8 cellular contexts compared by ENCODE assay signal in genomic region chr9:69412741-69413150, GRCh38.
DNase-seq lines count a peak whose midpoint lies in the region; ATAC-seq and TF ChIP-seq lines count a peak whose summit lies in the region.

No MANE protein-coding gene starts in this region.

- H3K27ac ChIP-seq in caudate nucleus (ENCODE audit: low read depth, low read length) (no peak overlapping the region), thoracic aorta (no peak overlapping the region)

- H3K27me3 ChIP-seq in Caco-2 (replicated peaks; ENCODE audit: control insufficient read depth, insufficient read depth, low read length) (no peaks in the 10 kb centered on the region), thoracic aorta (replicated peaks; ENCODE audit: insufficient read depth) (no peaks in the 10 kb centered on the region)

- H3K27me3 Mint-ChIP-seq in Caco-2 (ENCODE audit: insufficient read depth, unreplicated experiment): peaks cover 13% of the 10 kb centered on the region
- peaks cover 9% of the 10 kb centered on the region for H3K27me3 Mint-ChIP-seq in activated T-helper 1 cell treated with anti-CD3 and anti-CD28 coated beads, Interleukin-12 subunit alpha, Interleukin-12 subunit beta, Interleukin-2, Interleukin-4 antibody, amounts not matched to agents 30 ng/mL and 10 ng/mL and 1 ng/mL, durations not matched to agents 14 hours and 24 hours and 36 hours (ENCODE audit: insufficient read depth)

- no peak overlapping the region for H3K27ac Mint-ChIP-seq in Caco-2 (ENCODE audit: unreplicated experiment)
- H3K27ac Mint-ChIP-seq in activated T-helper 1 cell treated with anti-CD3 and anti-CD28 coated beads, Interleukin-12 subunit alpha, Interleukin-12 subunit beta, Interleukin-2, Interleukin-4 antibody, amounts not matched to agents 30 ng/mL and 10 ng/mL and 1 ng/mL, durations not matched to agents 14 hours and 24 hours and 36 hours: no peak overlapping the region

- peak; percentile 29 to 43 for DNase-seq in Caco-2
- peak; percentile 14 for DNase-seq in KBM-7
- DNase-seq in caudate nucleus (lab: John Stamatoyannopoulos, UW): peak in 38 of 61 donors; percentile 2 to 56 (median 25)
- DNase-seq in left colon: peak in 1 of 2 donors; percentile 45
- DNase-seq in thoracic aorta (ENCODE audit: low spot score): no peak
- DNase-seq in activated effector memory CD4-positive, alpha-beta T cell treated with anti-CD3 and anti-CD28 coated beads, Interleukin-2, amount 50 U/mL, for 16 hours: no peak
- no peak for DNase-seq in activated T-helper 1 cell treated with anti-CD3 and anti-CD28 coated beads, Interleukin-12 subunit alpha, Interleukin-12 subunit beta, Interleukin-2, Interleukin-4 antibody, amounts not matched to agents 30 ng/mL and 10 ng/mL and 1 ng/mL, durations not matched to agents 14 hours and 24 hours and 36 hours (ENCODE audit: low spot score)
- DNase-seq in NCI-H1105 treated with DMSO at 0.1 percent for 48 hours (lab: John Stamatoyannopoulos, UW): no peak

- H3K4me3 ChIP-seq in Caco-2 (ENCODE audit: low read depth, low read length) (no peak overlapping the region), thoracic aorta (peak overlapping the region; percentile 66)

- POLR2A ChIA-PET in Caco-2 (lab: Charles Lee): no interaction called here

- CTCF ChIA-PET in Caco-2 (lab: Charles Lee): no interaction called here

- no peaks in the 10 kb centered on the region for H3K36me3 Mint-ChIP-seq in Caco-2 (ENCODE audit: insufficient read depth, unreplicated experiment)
- H3K36me3 Mint-ChIP-seq in activated T-helper 1 cell treated with anti-CD3 and anti-CD28 coated beads, Interleukin-12 subunit alpha, Interleukin-12 subunit beta, Interleukin-2, Interleukin-4 antibody, amounts not matched to agents 30 ng/mL and 10 ng/mL and 1 ng/mL, durations not matched to agents 14 hours and 24 hours and 36 hours (ENCODE audit: low read depth): no peaks in the 10 kb centered on the region

- in situ Hi-C loops in KBM-7 (cut with MboI; ENCODE audit: low pct_unique_long_range_greater_than_20kb, low sequenced_read_pairs): no loop called here

- intact Hi-C loops in Caco-2 (cut with micrococcal nuclease; ENCODE audit: unreplicated experiment): no loop called here
- intact Hi-C loops in left colon (cut with DNase I, micrococcal nuclease): no loop called here
- intact Hi-C loops in activated T-helper 1 cell treated with anti-CD3 and anti-CD28 coated beads, Interleukin-12 subunit alpha, Interleukin-12 subunit beta, Interleukin-2, Interleukin-4 antibody, amounts not matched to agents 30 ng/mL and 10 ng/mL and 1 ng/mL, durations not matched to agents 14 hours and 24 hours and 36 hours (cut with micrococcal nuclease): no loop called here

- H3K9me3 Mint-ChIP-seq in Caco-2 (ENCODE audit: unreplicated experiment): no peaks in the 10 kb centered on the region
- H3K9me3 Mint-ChIP-seq in activated T-helper 1 cell treated with anti-CD3 and anti-CD28 coated beads, Interleukin-12 subunit alpha, Interleukin-12 subunit beta, Interleukin-2, Interleukin-4 antibody, amounts not matched to agents 30 ng/mL and 10 ng/mL and 1 ng/mL, durations not matched to agents 14 hours and 24 hours and 36 hours: no peaks in the 10 kb centered on the region

- H3K4me1 ChIP-seq in Caco-2: no peaks in the 10 kb centered on the region
- no peaks in the 10 kb centered on the region for H3K4me1 ChIP-seq in thoracic aorta (ENCODE audit: control insufficient read depth in 1 of 2, low read depth in 2 of 2)

- no TSS peak for BruUV-seq in Caco-2 (replicated peaks; lab: Mats Ljungman, UMichigan)

- TF ChIP-seq CTCF in Caco-2 (IDR thresholded peaks at IDR 0.05; ENCODE audit: insufficient read depth in 1 of 2, low read depth in 1 of 2, low read length in 1 of 2, severe bottlenecking in 1 of 2, unreplicated experiment in 1 of 2): peak in 1 of 2 experiments; percentile 34
- peak; percentile 66 for TF ChIP-seq CTCF in thoracic aorta (IDR thresholded peaks at IDR 0.05)

- H3K36me3 ChIP-seq in Caco-2 (ENCODE audit: control insufficient read depth, insufficient read depth, low read length) (no peaks in the 10 kb centered on the region), thoracic aorta (no peaks in the 10 kb centered on the region)

- H3K9me3 ChIP-seq in Caco-2: no peaks in the 10 kb centered on the region
- H3K9me3 ChIP-seq in thoracic aorta: no peaks in the 10 kb centered on the region

- no peaks in the 10 kb centered on the region for H3K4me1 Mint-ChIP-seq in Caco-2 (ENCODE audit: low read depth, unreplicated experiment)
- H3K4me1 Mint-ChIP-seq in activated T-helper 1 cell treated with anti-CD3 and anti-CD28 coated beads, Interleukin-12 subunit alpha, Interleukin-12 subunit beta, Interleukin-2, Interleukin-4 antibody, amounts not matched to agents 30 ng/mL and 10 ng/mL and 1 ng/mL, durations not matched to agents 14 hours and 24 hours and 36 hours (ENCODE audit: low read depth): no peaks in the 10 kb centered on the region

- H3K4me3 Mint-ChIP-seq in Caco-2 (ENCODE audit: unreplicated experiment): no peak overlapping the region
- no peak overlapping the region for H3K4me3 Mint-ChIP-seq in activated T-helper 1 cell treated with anti-CD3 and anti-CD28 coated beads, Interleukin-12 subunit alpha, Interleukin-12 subunit beta, Interleukin-2, Interleukin-4 antibody, amounts not matched to agents 30 ng/mL and 10 ng/mL and 1 ng/mL, durations not matched to agents 14 hours and 24 hours and 36 hours

- ATAC-seq in left colon (peak; percentile 74), thoracic aorta (ENCODE audit: insufficient number of reproducible peaks, low FRiP score, low read depth) (no peak)

Comparison
In these comparisons a context has a peak if more than half of its experiments do, and no peak if none do; other contexts are left out.
1. DNase-seq: peak in Caco-2 (2 of 2), KBM-7 (single experiment) and caudate nucleus (38 of 61); none in thoracic aorta (single experiment), activated effector memory CD4-positive, alpha-beta T cell treated with anti-CD3 and anti-CD28 coated beads, Interleukin-2, amount 50 U/mL, for 16 hours (single experiment), activated T-helper 1 cell treated with anti-CD3 and anti-CD28 coated beads, Interleukin-12 subunit alpha, Interleukin-12 subunit beta, Interleukin-2, Interleukin-4 antibody, amounts not matched to agents 30 ng/mL and 10 ng/mL and 1 ng/mL, durations not matched to agents 14 hours and 24 hours and 36 hours (single experiment) and NCI-H1105 treated with DMSO at 0.1 percent for 48 hours (single experiment).